10 cellular contexts compared by ENCODE assay signal in genomic region chr6:3884007-3884745, GRCh38. TPM values are rescaled to one million over a fixed set of nuclear protein-coding genes. Genes with fewer than 3 reads are reported as not detected.
A peak's percentile ranks its signal among the peaks of the same experiment; 100 is the strongest.
DNase-seq lines count a peak whose midpoint lies in the region; TF ChIP-seq lines count a peak whose summit lies in the region.
"Had no signal": no experiment of that assay in that cellular context is flagged by ENCODE, and none has a peak within 500 bp of the region (broad histone marks: within the 10 kb centered on the region; RNA-seq: fewer than 3 reads in every experiment).

No MANE protein-coding gene starts in this region.

- no peak overlapping the region for H3K27ac ChIP-seq in fibroblast of lung (ENCODE audit: insufficient read depth, low read length)

- H3K36me3 ChIP-seq in fibroblast of lung (ENCODE audit: control insufficient read depth, insufficient read depth, low read length) = no peaks in the 10 kb centered on the region
- no peaks in the 10 kb centered on the region for H3K36me3 ChIP-seq in neuron (ENCODE audit: insufficient read depth, low read length)

- H3K79me2 ChIP-seq in fibroblast of lung (ENCODE audit: control insufficient read depth, insufficient read depth, low read length) = no peaks in the 10 kb centered on the region

- no peak overlapping the region for H3K4me3 ChIP-seq in fibroblast of lung (replicated peaks in 1 of 4; ENCODE audit: control extremely low read depth in 1 of 4, insufficient read depth in 1 of 4, low read depth in 3 of 4, low read length in 4 of 4)
- H3K4me3 ChIP-seq in neuron (ENCODE audit: low read length) = no peak overlapping the region

- H4K20me1 ChIP-seq in fibroblast of lung (ENCODE audit: control insufficient read depth, extremely low read depth, insufficient read depth, low read length) = no peaks in the 10 kb centered on the region

- H3K9me3 ChIP-seq in fibroblast of lung (ENCODE audit: control insufficient read depth, insufficient read depth, low read depth, low read length) (no peaks in the 10 kb centered on the region), neuron (ENCODE audit: low read length) (no peaks in the 10 kb centered on the region)

- H3K27me3 ChIP-seq in fibroblast of lung (ENCODE audit: control insufficient read depth, insufficient read depth, low read length) (no peaks in the 10 kb centered on the region), neuron (ENCODE audit: insufficient read depth, low read length) (no peaks in the 10 kb centered on the region)

- DNase-seq in COR-L47 (lab: John Stamatoyannopoulos, UW) = peak; percentile 23
- peak; percentile 54 for DNase-seq in NCI-H226
- DNase-seq in fibroblast of lung (ENCODE audit: low read depth in 2 of 2) = peak; percentile 49 to 75
- DNase-seq in G401 (ENCODE audit: low spot score) = no peak
- no peak for DNase-seq in cerebellum (ENCODE audit: low spot score)
- no peak for DNase-seq in activated CD4-positive, alpha-beta T cell treated with anti-CD3 and anti-CD28 coated beads, Interleukin-2, amount 50 U/mL, for 48 hours
- no peak for DNase-seq in stimulated activated naive CD4-positive, alpha-beta T cell treated with Interleukin-2 at 50 U/mL for 16 hours (lab: John Stamatoyannopoulos, UW)
- DNase-seq: DMS153, nucleus accumbens had no signal

- no peak for TF ChIP-seq CTCF in fibroblast of lung (conservative IDR thresholded peaks at IDR 0.05 in 1 of 2, IDR thresholded peaks at IDR 0.05 in 1 of 2; ENCODE audit: low read depth in 1 of 2, low read length in 2 of 2)

- H2AFZ ChIP-seq in fibroblast of lung (ENCODE audit: low read length) = no peak overlapping the region
- H2AFZ ChIP-seq in neuron (ENCODE audit: low read depth, low read length) = peak overlapping the region; percentile 37

- H3K4me2 ChIP-seq in fibroblast of lung (ENCODE audit: extremely low read depth, insufficient read depth, low read length) = peak overlapping the region; percentile 26

- H3K4me1 ChIP-seq in fibroblast of lung (ENCODE audit: control insufficient read depth, extremely low read depth, insufficient read depth, low read length) = peaks cover 9% of the 10 kb centered on the region
- H3K4me1 ChIP-seq in neuron (ENCODE audit: insufficient read depth, low read length) = peaks cover 15% of the 10 kb centered on the region

- H3K9ac ChIP-seq in fibroblast of lung (ENCODE audit: insufficient read depth, low read length) = no peak overlapping the region

- in situ Hi-C loops in G401 (cut with HindIII; ENCODE audit: low sequenced_read_pairs) = no loop called here

RNA-seq across cellular contexts. Expression of gene FAM50B, which starts 35.0 kb away (rescaled TPM):
- 11.6 and 15.7 TPM in 2 replicates for total RNA-seq in fibroblast of lung
- polyA plus RNA-seq in fibroblast of lung = 4.2 and 5.6 TPM in 2 replicates
- polyA plus RNA-seq in fibroblast of lung (2012) = 6.2 and 9.4 TPM in 2 replicates
- polyA minus RNA-seq in fibroblast of lung (ENCODE audit: low replicate concordance) = 2.0 and 2.6 TPM in 2 replicates
- total RNA-seq in G401 (2014; rRNA removed; shearing (Covaris generic)) = not detected in 2 replicates
- 10.1 TPM for total RNA-seq in cerebellum

Comparison
In these comparisons a context has a peak if more than half of its experiments do, and no peak if none do; other contexts are left out.
1. DNase-seq: peak in COR-L47 (single experiment), NCI-H226 (single experiment) and fibroblast of lung (2 of 2); none in G401 (single experiment), cerebellum (single experiment), activated CD4-positive, alpha-beta T cell treated with anti-CD3 and anti-CD28 coated beads, Interleukin-2, amount 50 U/mL, for 48 hours (0 of 2) and stimulated activated naive CD4-positive, alpha-beta T cell treated with Interleukin-2 at 50 U/mL for 16 hours (single experiment).
2. RNA of gene FAM50B, which starts 35.0 kb away (total RNA-seq): 11.6 to 15.7 TPM in fibroblast of lung and 10.1 TPM in cerebellum (single experiment); not detected in G401; every median in the first group is over 10 times any median in the second.